ENCODE assay signal across 1 cellular context in the genomic region with DNA sequence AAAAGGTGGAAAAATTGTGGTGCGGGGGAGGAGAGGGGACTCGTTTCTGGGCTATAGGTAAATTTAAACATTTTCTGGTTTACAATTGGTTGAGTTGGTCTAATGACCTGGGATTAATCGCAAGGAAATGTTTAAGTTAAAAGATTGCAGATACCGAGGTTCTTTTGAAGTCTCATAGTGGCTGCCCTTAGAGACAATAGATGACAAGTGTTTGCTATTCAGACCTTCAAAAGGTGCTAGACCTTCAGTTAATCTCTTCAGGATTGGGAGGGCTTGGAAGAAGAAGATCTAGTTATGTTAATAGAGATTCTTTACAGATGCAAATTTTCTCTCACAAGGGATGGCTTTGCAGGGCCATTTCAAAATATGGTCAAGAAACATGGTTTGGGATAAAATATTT.
TF ChIP-seq lines count a peak whose summit lies in the region.

No MANE protein-coding gene starts in this region.

TF ChIP-seq in GM23338, 12 proteins besides CTCF, POLR2A, EP300 and RAD21 (continued from another document):
- TF ChIP-seq, protein P1, sequence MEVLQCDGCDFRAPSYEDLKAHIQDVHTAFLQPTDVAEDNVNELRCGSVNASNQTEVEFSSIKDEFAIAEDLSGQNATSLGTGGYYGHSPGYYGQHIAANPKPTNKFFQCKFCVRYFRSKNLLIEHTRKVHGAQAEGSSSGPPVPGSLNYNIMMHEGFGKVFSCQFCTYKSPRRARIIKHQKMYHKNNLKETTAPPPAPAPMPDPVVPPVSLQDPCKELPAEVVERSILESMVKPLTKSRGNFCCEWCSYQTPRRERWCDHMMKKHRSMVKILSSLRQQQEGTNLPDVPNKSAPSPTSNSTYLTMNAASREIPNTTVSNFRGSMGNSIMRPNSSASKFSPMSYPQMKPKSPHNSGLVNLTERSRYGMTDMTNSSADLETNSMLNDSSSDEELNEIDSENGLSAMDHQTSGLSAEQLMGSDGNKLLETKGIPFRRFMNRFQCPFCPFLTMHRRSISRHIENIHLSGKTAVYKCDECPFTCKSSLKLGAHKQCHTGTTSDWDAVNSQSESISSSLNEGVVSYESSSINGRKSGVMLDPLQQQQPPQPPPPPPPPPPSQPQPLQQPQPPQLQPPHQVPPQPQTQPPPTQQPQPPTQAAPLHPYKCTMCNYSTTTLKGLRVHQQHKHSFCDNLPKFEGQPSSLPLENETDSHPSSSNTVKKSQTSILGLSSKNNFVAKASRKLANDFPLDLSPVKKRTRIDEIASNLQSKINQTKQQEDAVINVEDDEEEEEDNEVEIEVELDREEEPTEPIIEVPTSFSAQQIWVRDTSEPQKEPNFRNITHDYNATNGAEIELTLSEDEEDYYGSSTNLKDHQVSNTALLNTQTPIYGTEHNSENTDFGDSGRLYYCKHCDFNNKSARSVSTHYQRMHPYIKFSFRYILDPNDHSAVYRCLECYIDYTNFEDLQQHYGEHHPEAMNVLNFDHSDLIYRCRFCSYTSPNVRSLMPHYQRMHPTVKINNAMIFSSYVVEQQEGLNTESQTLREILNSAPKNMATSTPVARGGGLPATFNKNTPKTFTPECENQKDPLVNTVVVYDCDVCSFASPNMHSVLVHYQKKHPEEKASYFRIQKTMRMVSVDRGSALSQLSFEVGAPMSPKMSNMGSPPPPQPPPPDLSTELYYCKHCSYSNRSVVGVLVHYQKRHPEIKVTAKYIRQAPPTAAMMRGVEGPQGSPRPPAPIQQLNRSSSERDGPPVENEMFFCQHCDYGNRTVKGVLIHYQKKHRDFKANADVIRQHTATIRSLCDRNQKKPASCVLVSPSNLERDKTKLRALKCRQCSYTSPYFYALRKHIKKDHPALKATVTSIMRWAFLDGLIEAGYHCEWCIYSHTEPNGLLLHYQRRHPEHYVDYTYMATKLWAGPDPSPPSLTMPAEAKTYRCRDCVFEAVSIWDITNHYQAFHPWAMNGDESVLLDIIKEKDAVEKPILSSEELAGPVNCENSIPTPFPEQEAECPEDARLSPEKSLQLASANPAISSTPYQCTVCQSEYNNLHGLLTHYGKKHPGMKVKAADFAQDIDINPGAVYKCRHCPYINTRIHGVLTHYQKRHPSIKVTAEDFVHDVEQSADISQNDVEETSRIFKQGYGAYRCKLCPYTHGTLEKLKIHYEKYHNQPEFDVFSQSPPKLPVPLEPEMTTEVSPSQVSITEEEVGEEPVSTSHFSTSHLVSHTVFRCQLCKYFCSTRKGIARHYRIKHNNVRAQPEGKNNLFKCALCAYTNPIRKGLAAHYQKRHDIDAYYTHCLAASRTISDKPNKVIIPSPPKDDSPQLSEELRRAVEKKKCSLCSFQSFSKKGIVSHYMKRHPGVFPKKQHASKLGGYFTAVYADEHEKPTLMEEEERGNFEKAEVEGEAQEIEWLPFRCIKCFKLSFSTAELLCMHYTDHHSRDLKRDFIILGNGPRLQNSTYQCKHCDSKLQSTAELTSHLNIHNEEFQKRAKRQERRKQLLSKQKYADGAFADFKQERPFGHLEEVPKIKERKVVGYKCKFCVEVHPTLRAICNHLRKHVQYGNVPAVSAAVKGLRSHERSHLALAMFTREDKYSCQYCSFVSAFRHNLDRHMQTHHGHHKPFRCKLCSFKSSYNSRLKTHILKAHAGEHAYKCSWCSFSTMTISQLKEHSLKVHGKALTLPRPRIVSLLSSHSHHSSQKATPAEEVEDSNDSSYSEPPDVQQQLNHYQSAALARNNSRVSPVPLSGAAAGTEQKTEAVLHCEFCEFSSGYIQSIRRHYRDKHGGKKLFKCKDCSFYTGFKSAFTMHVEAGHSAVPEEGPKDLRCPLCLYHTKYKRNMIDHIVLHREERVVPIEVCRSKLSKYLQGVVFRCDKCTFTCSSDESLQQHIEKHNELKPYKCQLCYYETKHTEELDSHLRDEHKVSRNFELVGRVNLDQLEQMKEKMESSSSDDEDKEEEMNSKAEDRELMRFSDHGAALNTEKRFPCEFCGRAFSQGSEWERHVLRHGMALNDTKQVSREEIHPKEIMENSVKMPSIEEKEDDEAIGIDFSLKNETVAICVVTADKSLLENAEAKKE (CRISPR knock-in tag; IDR thresholded peaks at IDR 0.05): no peak
- TF ChIP-seq EZH2 (IDR thresholded peaks at IDR 0.05; ENCODE audit: low read depth, unreplicated experiment) (no peak), POLR2AphosphoS5 (IDR thresholded peaks at IDR 0.05; ENCODE audit: low read depth) (no peak), ZNF114 (CRISPR knock-in tag; IDR thresholded peaks at IDR 0.05) (no peak)
